Comparison of ENCODE assay signal across 11 cellular contexts in genomic region chr12:64400041-64400440, GRCh38. TPM values are rescaled to one million over a fixed set of nuclear protein-coding genes. Genes with fewer than 3 reads are reported as not detected.
A peak's percentile ranks its signal among the peaks of the same experiment; 100 is the strongest.
DNase-seq lines count a peak whose midpoint lies in the region; ATAC-seq and TF ChIP-seq lines count a peak whose summit lies in the region.
"Had no signal": no experiment of that assay in that cellular context is flagged by ENCODE, and none has a peak within 500 bp of the region (broad histone marks: within the 10 kb centered on the region; RNA-seq: fewer than 3 reads in every experiment).

No MANE protein-coding gene starts in this region.

- CTCF ChIA-PET in activated CD8-positive, alpha-beta memory T cell treated with anti-CD3 and anti-CD28 coated beads, Interleukin-2, amount 10 ng/mL, durations not matched to agents 7 days and 5 days (lab: Charles Lee): no interaction called here

- no peak overlapping the region for H3K4me3 ChIP-seq in retinal pigment epithelial cell (ENCODE audit: low read length)
- no peak overlapping the region for H3K4me3 ChIP-seq in colonic mucosa

- H3K4me1 Mint-ChIP-seq in activated CD8-positive, alpha-beta memory T cell treated with anti-CD3 and anti-CD28 coated beads, Interleukin-2, amount 10 ng/mL, durations not matched to agents 7 days and 5 days: peaks cover 15% of the 10 kb centered on the region

- TF ChIP-seq POLR2A in erythroblast (IDR thresholded peaks at IDR 0.05; ENCODE audit: low read length): no peak

- intact Hi-C loops in colonic mucosa (cut with DNase I): no loop called here

- no peaks in the 10 kb centered on the region for H3K4me1 ChIP-seq in colonic mucosa

- no peak overlapping the region for H3K4me3 Mint-ChIP-seq in activated CD8-positive, alpha-beta memory T cell treated with anti-CD3 and anti-CD28 coated beads, Interleukin-2, amount 10 ng/mL, durations not matched to agents 7 days and 5 days
- H3K4me3 Mint-ChIP-seq: memory B cell had no signal

- H3K36me3 Mint-ChIP-seq in activated CD8-positive, alpha-beta memory T cell treated with anti-CD3 and anti-CD28 coated beads, Interleukin-2, amount 10 ng/mL, durations not matched to agents 7 days and 5 days: peaks cover 1% of the 10 kb centered on the region
- H3K36me3 Mint-ChIP-seq: memory B cell had no signal

- DNase-seq in activated CD8-positive, alpha-beta memory T cell treated with anti-CD3 and anti-CD28 coated beads, Interleukin-2, amount 10 ng/mL, durations not matched to agents 7 days and 5 days: peak; percentile 49
- no peak for DNase-seq in activated CD8-positive, alpha-beta memory T cell treated with anti-CD3 and anti-CD28 coated beads for 24 hours
- DNase-seq in SK-N-DZ (ENCODE audit: low spot score) (peak; percentile 42), erythroblast (lab: John Stamatoyannopoulos, UW) (peak; percentile 36 to 50), retinal pigment epithelial cell (ENCODE audit: low read depth) (peak; percentile 53), colonic mucosa (no peak), HK-2 (ENCODE audit: unreplicated experiment) (no peak)
- DNase-seq: activated CD4-positive, CD25-positive, alpha-beta regulatory T cell treated with anti-CD3 and anti-CD28 coated beads, Interleukin-2, amount 50 U/mL, for 72 hours had no signal

- H3K27me3 ChIP-seq in colonic mucosa: no peaks in the 10 kb centered on the region

- no peaks in the 10 kb centered on the region for H3K36me3 ChIP-seq in colonic mucosa

- no peak overlapping the region for H3K27ac ChIP-seq in colonic mucosa

- H3K9me3 ChIP-seq in colonic mucosa: no peaks in the 10 kb centered on the region

- no peaks in the 10 kb centered on the region for H3K9me3 Mint-ChIP-seq in activated CD8-positive, alpha-beta memory T cell treated with anti-CD3 and anti-CD28 coated beads, Interleukin-2, amount 10 ng/mL, durations not matched to agents 7 days and 5 days (ENCODE audit: low read depth)
- H3K9me3 Mint-ChIP-seq: memory B cell had no signal

- no peak overlapping the region for H3K27ac Mint-ChIP-seq in activated CD8-positive, alpha-beta memory T cell treated with anti-CD3 and anti-CD28 coated beads, Interleukin-2, amount 10 ng/mL, durations not matched to agents 7 days and 5 days
- H3K27ac Mint-ChIP-seq: memory B cell had no signal

- no peaks in the 10 kb centered on the region for H3K27me3 Mint-ChIP-seq in activated CD8-positive, alpha-beta memory T cell treated with anti-CD3 and anti-CD28 coated beads, Interleukin-2, amount 10 ng/mL, durations not matched to agents 7 days and 5 days
- H3K27me3 Mint-ChIP-seq: memory B cell had no signal

- no peak for ATAC-seq in activated CD8-positive, alpha-beta memory T cell treated with anti-CD3 and anti-CD28 coated beads, Interleukin-2, amount 10 ng/mL, durations not matched to agents 7 days and 5 days
- ATAC-seq in HG03442 (IDR thresholded peaks at IDR 0.05; ENCODE audit: unreplicated experiment): no peak

- no peak for TF ChIP-seq CTCF in retinal pigment epithelial cell (conservative IDR thresholded peaks at IDR 0.05; ENCODE audit: low read depth, low read length)
- no peak for TF ChIP-seq CTCF in colonic mucosa (IDR thresholded peaks at IDR 0.05)

- H3K9ac ChIP-seq in colonic mucosa (ENCODE audit: low read depth in 2 of 2, low read length in 2 of 2): no peak overlapping the region

RNA-seq across cellular contexts. Expression of gene XPOT, which starts 4.2 kb away (rescaled TPM):
- total RNA-seq in activated CD8-positive, alpha-beta memory T cell treated with anti-CD3 and anti-CD28 coated beads, Interleukin-2, amount 10 ng/mL, durations not matched to agents 7 days and 5 days: 100 to 1,000 TPM in 1 of 2 experiments, 10 to 100 TPM in 1; 90.4 to 124 TPM
- polyA plus RNA-seq in SK-N-DZ (2014; cell fraction: cytosol; rRNA removed): 96.7 and 102 TPM in 2 replicates
- 249 and 255 TPM in 2 replicates for polyA plus RNA-seq in SK-N-DZ (2014; cell fraction: nucleus; rRNA removed)
- 10 to 100 TPM; 29.8 to 51.0 TPM for total RNA-seq in colonic mucosa

RNA-seq across cellular contexts. Expression of gene C12orf56, which starts 9.5 kb away (rescaled TPM):
- not detected for total RNA-seq in activated CD8-positive, alpha-beta memory T cell treated with anti-CD3 and anti-CD28 coated beads, Interleukin-2, amount 10 ng/mL, durations not matched to agents 7 days and 5 days
- not detected in 2 replicates for polyA plus RNA-seq in SK-N-DZ (2014; cell fraction: cytosol; rRNA removed)
- not detected in 2 replicates for polyA plus RNA-seq in SK-N-DZ (2014; cell fraction: nucleus; rRNA removed)
- total RNA-seq in colonic mucosa: under 1 TPM; 0.74 to 0.77 TPM
- total RNA-seq: H4 had no signal

RNA-seq across cellular contexts. Expression of gene TBK1, which starts 51.9 kb away (rescaled TPM):
- 10 to 100 TPM; 37.3 to 40.4 TPM for total RNA-seq in activated CD8-positive, alpha-beta memory T cell treated with anti-CD3 and anti-CD28 coated beads, Interleukin-2, amount 10 ng/mL, durations not matched to agents 7 days and 5 days
- 17.4 and 18.7 TPM in 2 replicates for polyA plus RNA-seq in SK-N-DZ (2014; cell fraction: cytosol; rRNA removed)
- polyA plus RNA-seq in SK-N-DZ (2014; cell fraction: nucleus; rRNA removed): 34.7 and 38.8 TPM in 2 replicates
- total RNA-seq in colonic mucosa: 10 to 100 TPM; 14.8 to 21.0 TPM

Comparison
In these comparisons a context has a peak if more than half of its experiments do, and no peak if none do; other contexts are left out.
1. DNase-seq: peak in activated CD8-positive, alpha-beta memory T cell treated with anti-CD3 and anti-CD28 coated beads, Interleukin-2, amount 10 ng/mL, durations not matched to agents 7 days and 5 days (single experiment), SK-N-DZ (single experiment), erythroblast (2 of 2) and retinal pigment epithelial cell (single experiment); none in activated CD8-positive, alpha-beta memory T cell treated with anti-CD3 and anti-CD28 coated beads for 24 hours (single experiment), colonic mucosa (single experiment) and HK-2 (single experiment).